3 cellular contexts compared by ENCODE assay signal in the genomic region with DNA sequence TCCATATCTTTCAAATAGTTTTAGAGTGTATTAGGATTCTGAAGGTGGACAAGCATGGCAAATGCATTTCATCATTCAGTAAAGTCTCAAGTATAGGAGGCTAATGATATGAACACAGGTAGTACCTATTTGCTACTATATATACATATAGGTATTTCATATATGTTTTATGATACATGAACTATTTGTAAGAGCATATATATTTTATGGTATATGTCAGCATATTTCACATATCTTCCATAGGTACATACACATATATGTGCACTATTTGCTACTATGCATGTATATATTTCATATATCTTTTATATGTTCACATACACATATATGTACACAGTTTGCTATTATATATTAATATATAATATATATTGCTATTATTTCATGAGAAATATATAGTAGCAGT.
TF ChIP-seq lines count a peak whose summit lies in the region.

No MANE protein-coding gene starts in this region.

TF ChIP-seq in HepG2, 621 proteins besides CTCF, POLR2A, EP300 and RAD21:
- TF ChIP-seq MAFK (conservative IDR thresholded peaks at IDR 0.05 in 1 of 2, IDR thresholded peaks at IDR 0.05 in 1 of 2; ENCODE audit: low read length in 2 of 2): peak; percentile 12 to 73; a peak in 2 of 4 replicates
- TF ChIP-seq, protein P1, sequence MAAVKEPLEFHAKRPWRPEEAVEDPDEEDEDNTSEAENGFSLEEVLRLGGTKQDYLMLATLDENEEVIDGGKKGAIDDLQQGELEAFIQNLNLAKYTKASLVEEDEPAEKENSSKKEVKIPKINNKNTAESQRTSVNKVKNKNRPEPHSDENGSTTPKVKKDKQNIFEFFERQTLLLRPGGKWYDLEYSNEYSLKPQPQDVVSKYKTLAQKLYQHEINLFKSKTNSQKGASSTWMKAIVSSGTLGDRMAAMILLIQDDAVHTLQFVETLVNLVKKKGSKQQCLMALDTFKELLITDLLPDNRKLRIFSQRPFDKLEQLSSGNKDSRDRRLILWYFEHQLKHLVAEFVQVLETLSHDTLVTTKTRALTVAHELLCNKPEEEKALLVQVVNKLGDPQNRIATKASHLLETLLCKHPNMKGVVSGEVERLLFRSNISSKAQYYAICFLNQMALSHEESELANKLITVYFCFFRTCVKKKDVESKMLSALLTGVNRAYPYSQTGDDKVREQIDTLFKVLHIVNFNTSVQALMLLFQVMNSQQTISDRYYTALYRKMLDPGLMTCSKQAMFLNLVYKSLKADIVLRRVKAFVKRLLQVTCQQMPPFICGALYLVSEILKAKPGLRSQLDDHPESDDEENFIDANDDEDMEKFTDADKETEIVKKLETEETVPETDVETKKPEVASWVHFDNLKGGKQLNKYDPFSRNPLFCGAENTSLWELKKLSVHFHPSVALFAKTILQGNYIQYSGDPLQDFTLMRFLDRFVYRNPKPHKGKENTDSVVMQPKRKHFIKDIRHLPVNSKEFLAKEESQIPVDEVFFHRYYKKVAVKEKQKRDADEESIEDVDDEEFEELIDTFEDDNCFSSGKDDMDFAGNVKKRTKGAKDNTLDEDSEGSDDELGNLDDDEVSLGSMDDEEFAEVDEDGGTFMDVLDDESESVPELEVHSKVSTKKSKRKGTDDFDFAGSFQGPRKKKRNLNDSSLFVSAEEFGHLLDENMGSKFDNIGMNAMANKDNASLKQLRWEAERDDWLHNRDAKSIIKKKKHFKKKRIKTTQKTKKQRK (IDR thresholded peaks at IDR 0.05; ENCODE audit: low read length): no peak
- TF ChIP-seq MAFF (IDR thresholded peaks at IDR 0.05; ENCODE audit: low read depth, low read length): peak; percentile 36; the same call in 1 of the 2 replicates

TF ChIP-seq in IMR-90, 13 proteins besides CTCF, POLR2A, EP300 and RAD21:
- TF ChIP-seq FOS (IDR thresholded peaks at IDR 0.05; ENCODE audit: low read depth, low read length) (no peak), MAFK (IDR thresholded peaks at IDR 0.05; ENCODE audit: low read depth, low read length) (peak; percentile 34; the same call in 1 of the 2 replicates), USF2 (IDR thresholded peaks at IDR 0.05; ENCODE audit: low read depth, low read length) (no peak)

TF ChIP-seq in K562, 482 proteins besides CTCF, POLR2A, EP300 and RAD21:
- TF ChIP-seq ZNF407 (IDR thresholded peaks at IDR 0.05; ENCODE audit: low read depth): no peak
- TF ChIP-seq MAFK (IDR thresholded peaks at IDR 0.05; ENCODE audit: low read length): peak; percentile 66; the same call in 1 of the 2 replicates
- TF ChIP-seq ATF3 (IDR thresholded peaks at IDR 0.05): no peak
- TF ChIP-seq ATF3 (CRISPR knock-in tag; conservative IDR thresholded peaks at IDR 0.05): no peak
- TF ChIP-seq MAFF (IDR thresholded peaks at IDR 0.05; ENCODE audit: low read length): peak; percentile 54; the same call in 1 of the 2 replicates
- TF ChIP-seq MAFG (tag; conservative IDR thresholded peaks at IDR 0.05): peak; percentile 59; the same call in 1 of the 2 replicates
- no peak for TF ChIP-seq ZNF408 (CRISPR knock-in tag; IDR thresholded peaks at IDR 0.05; ENCODE audit: low read depth)
- peak; percentile 72; the same call in 1 of the 2 replicates for TF ChIP-seq C11orf30 (IDR thresholded peaks at IDR 0.05; ENCODE audit: low read depth)
